Comparison of ENCODE assay signal across 8 cellular contexts in the genomic region with DNA sequence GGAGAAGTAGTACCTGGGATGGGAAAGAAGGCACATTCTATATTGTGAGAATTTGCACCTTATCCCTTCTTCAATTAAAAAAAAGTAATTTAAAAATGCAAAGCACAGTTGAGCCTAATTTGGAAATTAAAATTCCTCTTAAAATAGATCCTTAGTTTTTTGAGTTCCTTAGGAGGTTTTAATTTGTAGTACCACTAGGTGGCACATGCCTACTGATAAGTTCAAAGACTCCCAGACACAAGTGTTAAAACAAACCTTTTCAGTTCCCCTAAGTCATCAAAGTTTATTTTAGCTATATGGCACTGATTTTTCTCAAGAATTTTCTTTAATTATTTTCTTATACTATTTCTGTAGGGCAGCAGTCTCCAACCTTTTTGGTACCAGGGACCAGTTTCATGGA.
A peak's percentile ranks its signal among the peaks of the same experiment; 100 is the strongest.
DNase-seq lines count a peak whose midpoint lies in the region; ATAC-seq and TF ChIP-seq lines count a peak whose summit lies in the region.

No MANE protein-coding gene starts in this region.

- DNase-seq in Jurkat, Clone E6-1 (ENCODE audit: low read depth, low spot score): peak; percentile 46
- DNase-seq in SKM-1 (lab: John Stamatoyannopoulos, UW; ENCODE audit: unreplicated experiment): peak; percentile 29
- DNase-seq in germinal center (ENCODE audit: low spot score): peak; percentile 3
- DNase-seq in stimulated activated naive B cell treated with anti-CD40 and anti-IgM and Interleukin-4, amounts not matched to agents 10 μg/mL and 1 μg/mL and 100 μg/mL, for 72 hours: no peak

- H3K27ac ChIP-seq in C4-2B: no peak overlapping the region

- peak; percentile 67 for TF ChIP-seq CTCF in C4-2B (conservative IDR thresholded peaks at IDR 0.05)

- ATAC-seq in GM18907 (IDR thresholded peaks at IDR 0.05; ENCODE audit: unreplicated experiment) (peak; percentile 85), HG03196 (IDR thresholded peaks at IDR 0.05; ENCODE audit: unreplicated experiment) (no peak), GM21423 (IDR thresholded peaks at IDR 0.05; ENCODE audit: unreplicated experiment) (no peak)
- peak; percentile 42 to 54 for ATAC-seq in stimulated activated naive B cell treated with anti-CD40 and anti-IgM and Interleukin-4, amounts not matched to agents 10 μg/mL and 1 μg/mL and 100 μg/mL, for 72 hours (replicated peaks)

- H3K4me1 Mint-ChIP-seq in stimulated activated naive B cell treated with anti-CD40 and anti-IgM and Interleukin-4, amounts not matched to agents 10 μg/mL and 1 μg/mL and 100 μg/mL, for 72 hours: no peaks in the 10 kb centered on the region

- H3K27me3 Mint-ChIP-seq in stimulated activated naive B cell treated with anti-CD40 and anti-IgM and Interleukin-4, amounts not matched to agents 10 μg/mL and 1 μg/mL and 100 μg/mL, for 72 hours: no peaks in the 10 kb centered on the region

- H3K27ac Mint-ChIP-seq in stimulated activated naive B cell treated with anti-CD40 and anti-IgM and Interleukin-4, amounts not matched to agents 10 μg/mL and 1 μg/mL and 100 μg/mL, for 72 hours: no peak overlapping the region

- H3K4me3 Mint-ChIP-seq in stimulated activated naive B cell treated with anti-CD40 and anti-IgM and Interleukin-4, amounts not matched to agents 10 μg/mL and 1 μg/mL and 100 μg/mL, for 72 hours: no peak overlapping the region

- peaks cover 0 to 8% of the 10 kb centered on the region in 2 donors for H3K9me3 Mint-ChIP-seq in stimulated activated naive B cell treated with anti-CD40 and anti-IgM and Interleukin-4, amounts not matched to agents 10 μg/mL and 1 μg/mL and 100 μg/mL, for 72 hours

- H3K4me3 ChIP-seq in Jurkat, Clone E6-1 (ENCODE audit: low read length): no peak overlapping the region

- no peaks in the 10 kb centered on the region for H3K36me3 Mint-ChIP-seq in stimulated activated naive B cell treated with anti-CD40 and anti-IgM and Interleukin-4, amounts not matched to agents 10 μg/mL and 1 μg/mL and 100 μg/mL, for 72 hours

Comparison
In these comparisons a context has a peak if more than half of its experiments do, and no peak if none do; other contexts are left out.
1. ATAC-seq: peak in GM18907 (single experiment) and stimulated activated naive B cell treated with anti-CD40 and anti-IgM and Interleukin-4, amounts not matched to agents 10 μg/mL and 1 μg/mL and 100 μg/mL, for 72 hours (2 of 2); none in HG03196 (single experiment) and GM21423 (single experiment).